In the genomic region with DNA sequence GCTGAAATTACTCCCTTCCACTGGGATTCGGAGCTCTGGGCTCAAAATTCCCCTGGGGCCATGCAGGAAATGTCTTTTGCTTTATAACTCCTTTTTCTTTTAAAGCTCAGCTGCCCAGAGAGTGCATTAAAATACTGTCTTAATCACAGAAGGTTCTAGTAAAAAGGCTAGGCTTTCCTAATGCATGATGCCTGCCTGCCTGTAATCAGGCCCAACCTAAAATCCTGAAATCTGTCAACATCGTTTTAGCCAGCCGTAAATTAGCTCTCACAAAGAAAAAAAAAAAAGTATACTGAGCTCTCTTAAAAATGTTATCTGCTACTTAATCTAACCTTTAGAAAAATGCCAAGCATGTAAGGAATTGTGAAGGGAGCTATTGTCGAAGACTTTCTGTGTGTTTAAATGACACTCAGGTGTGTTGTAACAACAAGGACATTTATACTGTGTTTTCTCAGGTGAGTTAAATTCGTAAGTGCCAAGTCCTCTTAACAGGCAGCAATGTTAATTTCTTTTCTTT, we compare ENCODE assay signal across 11 cellular contexts. TPM values are rescaled to one million over a fixed set of nuclear protein-coding genes. Genes with fewer than 3 reads are reported as not detected.
DNase-seq lines count a peak whose midpoint lies in the region; ATAC-seq and TF ChIP-seq lines count a peak whose summit lies in the region.
"Had no signal": no experiment of that assay in that cellular context is flagged by ENCODE, and none has a peak within 500 bp of the region (broad histone marks: within the 10 kb centered on the region; RNA-seq: fewer than 3 reads in every experiment).

No MANE protein-coding gene starts in this region.

- H3K4me1 ChIP-seq in lung (ENCODE audit: control insufficient read depth in 2 of 2, insufficient read depth in 2 of 2, low read length in 2 of 2): peaks cover 2 to 28% of the 10 kb centered on the region in 2 donors
- H3K4me1 ChIP-seq in urinary bladder (ENCODE audit: insufficient read depth): peaks cover 1% of the 10 kb centered on the region

- H3K27me3 ChIP-seq in brain microvascular endothelial cell (replicated peaks): no peaks in the 10 kb centered on the region
- H3K27me3 ChIP-seq in lung (ENCODE audit: control insufficient read depth, insufficient read depth): no peaks in the 10 kb centered on the region

- 49 to 76% methylated on average over 5 of the region's 5 CpGs for WGBS in lung, 2 donors
- 36% methylated on average over 5 of the region's 5 CpGs for WGBS in urinary bladder

- H3K27ac ChIP-seq in brain microvascular endothelial cell (peak overlapping the region; percentile 74), lung (ENCODE audit: low read depth in 1 of 2, low read length in 1 of 2) (peak overlapping the region; percentile 21 to 41), urinary bladder (ENCODE audit: low read depth) (no peak overlapping the region)

- H3K36me3 ChIP-seq in brain microvascular endothelial cell (replicated peaks): peaks cover 7% of the 10 kb centered on the region
- no peaks in the 10 kb centered on the region for H3K36me3 ChIP-seq in lung (ENCODE audit: control insufficient read depth in 2 of 2, insufficient read depth in 2 of 2, low read length in 2 of 2)
- no peaks in the 10 kb centered on the region for H3K36me3 ChIP-seq in urinary bladder (ENCODE audit: insufficient read depth)

- no peak for TF ChIP-seq CTCF in HFF-Myc (IDR thresholded peaks at IDR 0.05; ENCODE audit: low read depth, low read length, missing control alignments)
- TF ChIP-seq CTCF in brain microvascular endothelial cell (IDR thresholded peaks at IDR 0.05; ENCODE audit: low read depth, low read length, missing control alignments): no peak
- TF ChIP-seq CTCF in lung (IDR thresholded peaks at IDR 0.05; ENCODE audit: control extremely low read depth, extremely low read depth): no peak

- H3K9me3 ChIP-seq in lung (ENCODE audit: control insufficient read depth in 2 of 2, insufficient read depth in 1 of 2, low read length in 1 of 2): no peaks in the 10 kb centered on the region
- H3K9me3 ChIP-seq: mucosa of descending colon had no signal

- ATAC-seq in lung (ENCODE audit: insufficient read depth, low FRiP score): no peak
- no peak for ATAC-seq in HG03175 (IDR thresholded peaks at IDR 0.05; ENCODE audit: unreplicated experiment)
- no peak for ATAC-seq in HG03354 (IDR thresholded peaks at IDR 0.05; ENCODE audit: poor library complexity, severe bottlenecking, unreplicated experiment)
- ATAC-seq: mucosa of descending colon had no signal

- in situ Hi-C loops in brain microvascular endothelial cell (cut with HindIII; ENCODE audit: low pct_ligation_motif_present, low sequenced_read_pairs): no loop called here

- no peak for DNase-seq in HFF-Myc (ENCODE audit: extremely low read depth, low read depth)
- DNase-seq in brain microvascular endothelial cell: no peak
- DNase-seq in lung (ENCODE audit: low spot score): no peak
- no peak for DNase-seq in NCI-H1436 (lab: John Stamatoyannopoulos, UW)
- DNase-seq: activated CD4-positive, alpha-beta T cell treated with anti-CD3 and anti-CD28 coated beads, Interleukin-2, amount 50 U/mL, for 4 hours; activated naive CD8-positive, alpha-beta T cell treated with anti-CD3 and anti-CD28 coated beads, Interleukin-2, amount 10 ng/mL, durations not matched to agents 7 days and 5 days; mucosa of descending colon; NCI-H2029 treated with DMSO at 0.1 percent for 48 hours had no signal

- H3K4me3 ChIP-seq in HFF-Myc (replicated peaks; ENCODE audit: low read depth, low read length) (peak overlapping the region; percentile 33; the same call in 1 of the 2 replicates), brain microvascular endothelial cell (ENCODE audit: low read depth, low read length) (no peak overlapping the region), lung (no peak overlapping the region), urinary bladder (ENCODE audit: low read depth, low read length) (peak overlapping the region; percentile 25)
- H3K4me3 ChIP-seq: mucosa of descending colon had no signal

RNA-seq across cellular contexts. Expression of gene RARB, which starts 26.4 kb away (rescaled TPM):
- total RNA-seq in lung (10 to 100 TPM in 1 of 2 donors, 1 to 10 TPM in 1; 5.4 to 24.5 TPM), urinary bladder (70.7 TPM)
- polyA plus RNA-seq in lung (1 to 10 TPM; 1.5 to 2.8 TPM), urinary bladder (12.3 TPM)
- total RNA-seq: activated naive CD8-positive, alpha-beta T cell treated with anti-CD3 and anti-CD28 coated beads, Interleukin-2, amount 10 ng/mL, durations not matched to agents 7 days and 5 days had no signal

Comparison
In these comparisons a context has a peak if more than half of its experiments do, and no peak if none do; other contexts are left out.
1. H3K4me3 ChIP-seq: peak in HFF-Myc (single experiment) and urinary bladder (single experiment); none in brain microvascular endothelial cell (single experiment) and lung (single experiment).